Comparison of ENCODE assay signal across 8 cellular contexts in genomic region chr12:29552324-29552927, GRCh38. TPM values are rescaled to one million over a fixed set of nuclear protein-coding genes. Genes with fewer than 3 reads are reported as not detected.
A peak's percentile ranks its signal among the peaks of the same experiment; 100 is the strongest.
DNase-seq lines count a peak whose midpoint lies in the region; ATAC-seq and TF ChIP-seq lines count a peak whose summit lies in the region.

No MANE protein-coding gene starts in this region.

- no peaks in the 10 kb centered on the region for H3K9me2 ChIP-seq in PC-3 (replicated peaks; ENCODE audit: low read length)

- intact Hi-C loops in CD4-positive, alpha-beta T cell (cut with DNase I, micrococcal nuclease): loop anchor here (1.0 to 10.0 kb wide), 4 partner anchors 1254 to 1292 kb away; no protein-coding TSS in a partner anchor
- intact Hi-C loops in PC-3 (cut with micrococcal nuclease) (loop anchor here (1.0 to 5.0 kb wide), 5 partner anchors 28 to 245 kb away; partner anchors contain the start of gene TMTC1), transverse colon (cut with DNase I; ENCODE audit: low total_unique reads) (no loop called here)

- no peaks in the 10 kb centered on the region for H3K4me1 Mint-ChIP-seq in CD4-positive, alpha-beta T cell (ENCODE audit: low read depth)

- H3K27me3 ChIP-seq in CD4-positive, alpha-beta T cell (ENCODE audit: control insufficient read depth, insufficient read depth, low read length): no peaks in the 10 kb centered on the region
- no peaks in the 10 kb centered on the region for H3K27me3 ChIP-seq in PC-3 (ENCODE audit: low read length)
- H3K27me3 ChIP-seq in osteoblast (ENCODE audit: insufficient read depth, low read length): no peaks in the 10 kb centered on the region
- H3K27me3 ChIP-seq in transverse colon: no peaks in the 10 kb centered on the region

- DNase-seq in CD4-positive, alpha-beta T cell: peak; percentile 37 to 60 (median 42)
- peak; percentile 83 for DNase-seq in PC-3
- DNase-seq in activated T-cell treated with anti-CD3 and anti-CD28 coated beads, Interleukin-2, amount 50 U/mL, for 48 hours: peak; percentile 71 to 77
- DNase-seq in fibroblast of villous mesenchyme (ENCODE audit: low read depth): peak; percentile 65
- DNase-seq in osteoblast (ENCODE audit: insufficient read length, low spot score, missing footprints): peak; percentile 65
- DNase-seq in transverse colon: peak; percentile 69

- POLR2A ChIA-PET in CD4-positive, alpha-beta T cell (lab: Charles Lee): no interaction called here
- POLR2A ChIA-PET in PC-3 (lab: Charles Lee; ENCODE audit: unreplicated experiment): interaction anchor here (0.5 to 0.6 kb wide), 2 partner anchors 9 to 39 kb away, joined by 4 to 6 read pairs; no protein-coding TSS in a partner anchor

- no peak overlapping the region for H3K27ac Mint-ChIP-seq in CD4-positive, alpha-beta T cell

- CTCF ChIA-PET in CD4-positive, alpha-beta T cell (lab: Charles Lee): interaction anchor here (1.1 kb wide), 1 partner anchor 9 kb away, joined by 5 read pairs; no protein-coding TSS in a partner anchor
- CTCF ChIA-PET in PC-3 (lab: Charles Lee): interaction anchor here (0.6 to 1.0 kb wide), 3 partner anchors 25 to 103 kb away, joined by 3 read pairs; no protein-coding TSS in a partner anchor

- ATAC-seq in CD4-positive, alpha-beta T cell (ENCODE audit: poor library complexity): peak; percentile 54
- ATAC-seq in GM19351 (IDR thresholded peaks at IDR 0.05; ENCODE audit: unreplicated experiment): peak; percentile 99
- peak; percentile 84 for ATAC-seq in HG03521 (IDR thresholded peaks at IDR 0.05; ENCODE audit: unreplicated experiment)
- ATAC-seq in PC-3: peak; percentile 81

- no peaks in the 10 kb centered on the region for H3K9me3 Mint-ChIP-seq in CD4-positive, alpha-beta T cell

- H2AFZ ChIP-seq in PC-3 (ENCODE audit: low read length) (no peak overlapping the region), osteoblast (ENCODE audit: low read length) (no peak overlapping the region)

- BruUV-seq in PC-3 (replicated peaks; lab: Mats Ljungman, UMichigan): no TSS peak

- no peaks in the 10 kb centered on the region for H3K36me3 Mint-ChIP-seq in CD4-positive, alpha-beta T cell (ENCODE audit: low read depth)

- TF ChIP-seq EP300 in transverse colon (IDR thresholded peaks at IDR 0.05; ENCODE audit: low read depth): no peak

- H3K36me3 ChIP-seq in PC-3 (ENCODE audit: low read depth, low read length): no peaks in the 10 kb centered on the region
- H3K36me3 ChIP-seq in osteoblast (ENCODE audit: insufficient read depth, low read length): no peaks in the 10 kb centered on the region
- H3K36me3 ChIP-seq in transverse colon: no peaks in the 10 kb centered on the region

- no peak overlapping the region for H3K4me3 Mint-ChIP-seq in CD4-positive, alpha-beta T cell

- peaks cover 6% of the 10 kb centered on the region for H3K4me1 ChIP-seq in PC-3 (ENCODE audit: insufficient read depth, low read length)
- no peaks in the 10 kb centered on the region for H3K4me1 ChIP-seq in osteoblast (ENCODE audit: insufficient read depth, low read length)
- H3K4me1 ChIP-seq in transverse colon: no peaks in the 10 kb centered on the region

- peaks cover 9% of the 10 kb centered on the region for H3K27me3 Mint-ChIP-seq in CD4-positive, alpha-beta T cell

- no peaks in the 10 kb centered on the region for H3F3A ChIP-seq in PC-3 (ENCODE audit: low read length, unreplicated experiment)

- no peak overlapping the region for H3K27ac ChIP-seq in CD4-positive, alpha-beta T cell (ENCODE audit: low read depth, low read length)
- no peak overlapping the region for H3K27ac ChIP-seq in PC-3 (ENCODE audit: low read length)
- H3K27ac ChIP-seq in osteoblast (ENCODE audit: low read depth, low read length): no peak overlapping the region
- H3K27ac ChIP-seq in transverse colon: no peak overlapping the region

- in situ Hi-C loops in transverse colon (cut with MboI; ENCODE audit: low pct_ligation_motif_present in 1 of 4, low pct_unique_long_range_greater_than_20kb in 1 of 4, low sequenced_read_pairs in 3 of 4): loop anchor here in 3 of 4 donors (10.0 to 25.0 kb wide), 2 partner anchors 1252 to 1260 kb away; no protein-coding TSS in a partner anchor

- H4K20me1 ChIP-seq in PC-3 (ENCODE audit: low read length): no peaks in the 10 kb centered on the region
- no peaks in the 10 kb centered on the region for H4K20me1 ChIP-seq in osteoblast (ENCODE audit: insufficient read depth, low read length)

- peak; percentile 84 for TF ChIP-seq CTCF in CD4-positive, alpha-beta T cell (IDR thresholded peaks at IDR 0.05)
- TF ChIP-seq CTCF in PC-3 (conservative IDR thresholded peaks at IDR 0.05; ENCODE audit: low read depth, low read length) (peak; percentile 96), fibroblast of villous mesenchyme (IDR thresholded peaks at IDR 0.05; ENCODE audit: insufficient read depth, low read depth, low read length) (peak; percentile 95), osteoblast (IDR thresholded peaks at IDR 0.05; ENCODE audit: extremely low read depth, low read depth, low read length) (peak; percentile 97), transverse colon (IDR thresholded peaks at IDR 0.05) (peak; percentile 69 to 89 (median 84))

- no peaks in the 10 kb centered on the region for H3K79me2 ChIP-seq in PC-3 (ENCODE audit: low read length)
- H3K79me2 ChIP-seq in osteoblast (ENCODE audit: insufficient read depth, low read length): no peaks in the 10 kb centered on the region

- WGBS in transverse colon (ENCODE audit: low coverage in 1 of 2), 2 donors: 26 to 30% methylated on average over 1 of the region's 1 CpG

- H3K4me2 ChIP-seq in PC-3 (ENCODE audit: low read length): no peak overlapping the region
- H3K4me2 ChIP-seq in osteoblast (ENCODE audit: insufficient read depth, low read length): no peak overlapping the region

- H3K9ac ChIP-seq in PC-3 (ENCODE audit: low read length): no peak overlapping the region

- no peak overlapping the region for H3K4me3 ChIP-seq in PC-3 (ENCODE audit: low read length)
- no peak overlapping the region for H3K4me3 ChIP-seq in fibroblast of villous mesenchyme (ENCODE audit: low read depth, low read length)
- no peak overlapping the region for H3K4me3 ChIP-seq in osteoblast (ENCODE audit: insufficient read depth, low read length)
- H3K4me3 ChIP-seq in transverse colon: no peak overlapping the region

- no peaks in the 10 kb centered on the region for H3K9me3 ChIP-seq in CD4-positive, alpha-beta T cell (ENCODE audit: control insufficient read depth, low read length)
- H3K9me3 ChIP-seq in PC-3 (ENCODE audit: low read length) (no peaks in the 10 kb centered on the region), osteoblast (ENCODE audit: low read depth, low read length) (no peaks in the 10 kb centered on the region), transverse colon (no peaks in the 10 kb centered on the region)

- no peak for TF ChIP-seq POLR2A in transverse colon (IDR thresholded peaks at IDR 0.05)

RNA-seq across cellular contexts. Expression of gene OVCH1, which starts 54.9 kb away (rescaled TPM):
- not detected for total RNA-seq in CD4-positive, alpha-beta T cell
- total RNA-seq in PC-3 (2014; rRNA removed): not detected in 2 replicates
- total RNA-seq in fibroblast of villous mesenchyme: under 0.01 TPM in 2 replicates
- total RNA-seq in osteoblast: under 0.01 and 0.29 TPM in 2 replicates
- under 1 TPM in 1 of 4 donors, not detected in 3; 0.37 TPM for total RNA-seq in transverse colon
